8 cellular contexts compared by ENCODE assay signal in genomic region chr4:158172558-158173258, GRCh38. TPM values are rescaled to one million over a fixed set of nuclear protein-coding genes. Genes with fewer than 3 reads are reported as not detected.
DNase-seq lines count a peak whose midpoint lies in the region; ATAC-seq and TF ChIP-seq lines count a peak whose summit lies in the region.

Gene GASK1B, minus strand, starts transcription at chr4:158173025. Its CDS starts 1,650 bp downstream, at chr4:158171375.

- POLR2A ChIA-PET in CD8-positive, alpha-beta T cell (lab: Charles Lee) = interaction anchor here (0.7 kb wide), 1 partner anchor 22 kb away, joined by 3 read pairs; no protein-coding TSS in a partner anchor

- H3K4me3 ChIP-seq in HUES48 (ENCODE audit: low read depth, low read length) = no peak within 1 kb of the TSS; the same call in 1 of the 2 replicates
- peak within 1 kb of the TSS; percentile 13; the same call in 1 of the 2 replicates for H3K4me3 ChIP-seq in SJSA1
- H3K4me3 ChIP-seq in esophagus muscularis mucosa = peak within 1 kb of the TSS; percentile 52 to 56 (median 54)
- H3K4me3 ChIP-seq in CD8-positive, alpha-beta T cell (ENCODE audit: low read depth, low read length) = no peak within 1 kb of the TSS

- peaks cover 4% of the 10 kb centered on the region for H3K4me1 Mint-ChIP-seq in CD8-positive, alpha-beta T cell (ENCODE audit: low read depth)

- peaks cover 5% of the 10 kb centered on the region for H3K4me1 ChIP-seq in HUES48 (ENCODE audit: control insufficient read depth, insufficient read depth, low read length)
- H3K4me1 ChIP-seq in SJSA1 (replicated peaks) = 0 out of 2 replicates have a peak, but pooled peaks cover 3% of the 10 kb centered on the region
- peaks cover 24 to 48% (median 34%) of the 10 kb centered on the region in 4 donors for H3K4me1 ChIP-seq in esophagus muscularis mucosa
- H3K4me1 ChIP-seq in CD8-positive, alpha-beta T cell (ENCODE audit: insufficient read depth, low read length) = no peaks in the 10 kb centered on the region

- no peak for TF ChIP-seq POLR2A in esophagus muscularis mucosa (IDR thresholded peaks at IDR 0.05; ENCODE audit: low read depth)

- no peaks in the 10 kb centered on the region for H3K36me3 Mint-ChIP-seq in CD8-positive, alpha-beta T cell

- peaks cover 22% of the 10 kb centered on the region for H3K27me3 Mint-ChIP-seq in CD8-positive, alpha-beta T cell (ENCODE audit: low read depth)

- TF ChIP-seq CTCF in esophagus muscularis mucosa (IDR thresholded peaks at IDR 0.05) = peak; percentile 65 to 69 (median 65)
- no peak for TF ChIP-seq CTCF in CD8-positive, alpha-beta T cell (IDR thresholded peaks at IDR 0.05)

- no peaks in the 10 kb centered on the region for H3K9me3 Mint-ChIP-seq in CD8-positive, alpha-beta T cell

- H3K27me3 ChIP-seq in HUES48 (ENCODE audit: control insufficient read depth, insufficient read depth, low read length) (no peaks in the 10 kb centered on the region), SJSA1 (replicated peaks) (no peaks in the 10 kb centered on the region), esophagus muscularis mucosa (no peaks in the 10 kb centered on the region)
- H3K27me3 ChIP-seq in CD8-positive, alpha-beta T cell (ENCODE audit: insufficient read depth, low read length) = no peaks in the 10 kb centered on the region

- no peak for TF ChIP-seq EP300 in esophagus muscularis mucosa (IDR thresholded peaks at IDR 0.05)

- intact Hi-C loops in esophagus muscularis mucosa (cut with DNase I) = loop anchor here (2.0 to 10.0 kb wide), 2 partner anchors 180 to 958 kb away; no protein-coding TSS in a partner anchor
- intact Hi-C loops in CD8-positive, alpha-beta T cell (cut with DNase I, micrococcal nuclease) = no loop called here

- H3K9me3 ChIP-seq in HUES48 (ENCODE audit: control insufficient read depth, insufficient read depth, low read length) (no peaks in the 10 kb centered on the region), SJSA1 (replicated peaks) (no peaks in the 10 kb centered on the region), esophagus muscularis mucosa (no peaks in the 10 kb centered on the region)
- H3K9me3 ChIP-seq in CD8-positive, alpha-beta T cell (ENCODE audit: low read length) = no peaks in the 10 kb centered on the region

- 13% methylated on average over 11 of the region's 11 CpGs for WGBS in esophagus muscularis mucosa

- peak within 1 kb of the TSS; percentile 43 for H3K27ac ChIP-seq in HUES48 (ENCODE audit: low read depth, low read length)
- no peak within 1 kb of the TSS for H3K27ac ChIP-seq in SJSA1
- peak within 1 kb of the TSS; percentile 58 to 79 (median 74) for H3K27ac ChIP-seq in esophagus muscularis mucosa (replicated peaks in 1 of 4)
- no peak within 1 kb of the TSS for H3K27ac ChIP-seq in CD8-positive, alpha-beta T cell (ENCODE audit: low read depth, low read length)

- CTCF ChIA-PET in CD8-positive, alpha-beta T cell (lab: Charles Lee) = no interaction called here

- DNase-seq in activated CD4-positive, alpha-beta T cell treated with anti-CD3 and anti-CD28 coated beads for 48 hours = peak; percentile 17
- no peak for DNase-seq in activated CD4-positive, alpha-beta T cell treated with anti-CD3 and anti-CD28 coated beads, Interleukin-2, amount 50 U/mL, for 48 hours
- peak in 1 of 2 experiments; percentile 56 for DNase-seq in SJSA1 (ENCODE audit: low read depth in 1 of 2, low spot score in 2 of 2)
- no peak for DNase-seq in esophagus muscularis mucosa (ENCODE audit: extremely low spot score)
- peak; percentile 80 for DNase-seq in myocyte (ENCODE audit: low read depth)
- DNase-seq in CD8-positive, alpha-beta T cell = no peak

- H3K9ac ChIP-seq in HUES48 (ENCODE audit: low read depth, low read length) = no peak within 1 kb of the TSS

- no peak within 1 kb of the TSS for H3K27ac Mint-ChIP-seq in CD8-positive, alpha-beta T cell

- no peak within 1 kb of the TSS for H3K4me3 Mint-ChIP-seq in CD8-positive, alpha-beta T cell

- H3K36me3 ChIP-seq in HUES48 (ENCODE audit: control insufficient read depth, insufficient read depth, low read length) (no peaks in the 10 kb centered on the region), SJSA1 (no peaks in the 10 kb centered on the region), esophagus muscularis mucosa (no peaks in the 10 kb centered on the region)
- H3K36me3 ChIP-seq in CD8-positive, alpha-beta T cell (ENCODE audit: insufficient read depth, low read length) = no peaks in the 10 kb centered on the region

- no peak for ATAC-seq in HG03196 (IDR thresholded peaks at IDR 0.05; ENCODE audit: unreplicated experiment)
- ATAC-seq in CD8-positive, alpha-beta T cell = no peak

RNA-seq across cellular contexts. Expression of gene GASK1B, which starts in this region (rescaled TPM):
- 1.1 and 1.3 TPM in 2 replicates for total RNA-seq in SJSA1 (2014; rRNA removed; shearing (Covaris generic))
- 10 to 100 TPM; 27.5 to 45.9 (median 32.4) TPM for total RNA-seq in esophagus muscularis mucosa
- total RNA-seq in myocyte = 75.9 and 106 TPM in 2 replicates
- 72.5 TPM for polyA plus RNA-seq in myocyte (2012)
- total RNA-seq in CD8-positive, alpha-beta T cell = not detected

Comparison
In these comparisons a context has a peak if more than half of its experiments do, and no peak if none do; other contexts are left out.
1. RNA of gene GASK1B (total RNA-seq): 75.9 to 106 TPM in myocyte and 27.5 to 45.9 TPM in esophagus muscularis mucosa; 1.1 to 1.3 TPM in SJSA1 and not detected in CD8-positive, alpha-beta T cell; every median in the first group is over 10 times any median in the second.
2. DNase-seq: peak in activated CD4-positive, alpha-beta T cell treated with anti-CD3 and anti-CD28 coated beads for 48 hours (single experiment) and myocyte (single experiment); none in activated CD4-positive, alpha-beta T cell treated with anti-CD3 and anti-CD28 coated beads, Interleukin-2, amount 50 U/mL, for 48 hours (0 of 2), esophagus muscularis mucosa (single experiment) and CD8-positive, alpha-beta T cell (0 of 7).
3. H3K27ac ChIP-seq: peak in HUES48 (single experiment) and esophagus muscularis mucosa (4 of 4); none in SJSA1 (single experiment) and CD8-positive, alpha-beta T cell (single experiment).
4. H3K4me3 ChIP-seq: peak in SJSA1 (single experiment) and esophagus muscularis mucosa (4 of 4); none in HUES48 (single experiment) and CD8-positive, alpha-beta T cell (single experiment).